ENCODE assay signal across 13 cellular contexts in genomic region chr1:3028531-3029282, GRCh38. TPM values are rescaled to one million over a fixed set of nuclear protein-coding genes. Genes with fewer than 3 reads are reported as not detected.
DNase-seq lines count a peak whose midpoint lies in the region; ATAC-seq, FAIRE-seq and TF ChIP-seq lines count a peak whose summit lies in the region.
"Had no signal": no experiment of that assay in that cellular context is flagged by ENCODE, and none has a peak within 500 bp of the region (broad histone marks: within the 10 kb centered on the region; RNA-seq: fewer than 3 reads in every experiment).

No MANE protein-coding gene starts in this region.

- TF ChIP-seq CTCF in right lobe of liver (IDR thresholded peaks at IDR 0.05) (no peak), HepG2 (CRISPR knock-in tag; IDR thresholded peaks at IDR 0.05) (no peak), Loucy (conservative IDR thresholded peaks at IDR 0.05; ENCODE audit: low read length) (no peak)

- H3K36me3 ChIP-seq in right lobe of liver (no peaks in the 10 kb centered on the region), HepG2 (replicated peaks in 1 of 2; ENCODE audit: control insufficient read depth in 1 of 2, insufficient read depth in 2 of 2, low read length in 2 of 2) (no peaks in the 10 kb centered on the region), Loucy (ENCODE audit: insufficient read depth, low read length) (no peaks in the 10 kb centered on the region)

- DNase-seq in right lobe of liver (peak in 2 of 3 donors; percentile 38 to 44), HepG2 (ENCODE audit: low spot score) (no peak), mesenteric fat pad (ENCODE audit: low spot score) (peak; percentile 65), HPDE6-E6E7 (ENCODE audit: extremely low spot score) (no peak), NCI-H524 (lab: John Stamatoyannopoulos, UW) (no peak)
- DNase-seq: NCI-H1694, NCI-H2107, SIG-M5 had no signal

- H4K20me1 ChIP-seq in HepG2 (ENCODE audit: insufficient read depth, low read length), result no peaks in the 10 kb centered on the region
- no peaks in the 10 kb centered on the region for H4K20me1 ChIP-seq in Loucy (ENCODE audit: insufficient read depth, low read length, poor library complexity, severe bottlenecking)

- intact Hi-C loops in right lobe of liver (cut with DNase I), result no loop called here
- intact Hi-C loops in HepG2 (cut with micrococcal nuclease; ENCODE audit: unreplicated experiment), result no loop called here

- H3K79me2 ChIP-seq in HepG2 (ENCODE audit: insufficient read depth, low read length) (no peaks in the 10 kb centered on the region), Loucy (ENCODE audit: insufficient read depth, low read length) (no peaks in the 10 kb centered on the region)

- H3K27ac ChIP-seq in right lobe of liver, result no peak overlapping the region
- H3K27ac ChIP-seq in HepG2 (ENCODE audit: extremely low read length, insufficient read depth, low read length), result no peak overlapping the region

- no peak overlapping the region for H3K9ac ChIP-seq in HepG2 (ENCODE audit: insufficient read depth, low read depth, low read length)
- H3K9ac ChIP-seq in Loucy (ENCODE audit: low read depth, low read length, poor library complexity, severe bottlenecking), result peak overlapping the region; percentile 81

- no peaks in the 10 kb centered on the region for H3K9me2 ChIP-seq in Loucy (replicated peaks; ENCODE audit: low read depth, low read length)

- POLR2A ChIA-PET in HepG2 (lab: Yijun Ruan, JAX), result no interaction called here

- in situ Hi-C loops in HepG2 (cut with HindIII; ENCODE audit: extremely low pct_ligation_motif_present, low pct_unique_long_range_greater_than_20kb), result no loop called here

- no peaks in the 10 kb centered on the region for H3F3A ChIP-seq in Loucy (ENCODE audit: low read depth)

- no peaks in the 10 kb centered on the region for H3K27me3 ChIP-seq in right lobe of liver
- H3K27me3 ChIP-seq in HepG2 (ENCODE audit: control insufficient read depth in 1 of 2, insufficient read depth in 2 of 2, low read length in 2 of 2), result peaks cover 13 to 60% of the 10 kb centered on the region in 2 experiments
- H3K27me3 ChIP-seq in Loucy (ENCODE audit: insufficient read depth, low read length, poor library complexity, severe bottlenecking), result no peaks in the 10 kb centered on the region

- H2AFZ ChIP-seq in HepG2 (ENCODE audit: low read length) (no peak overlapping the region), Loucy (ENCODE audit: low read length) (no peak overlapping the region)

- no peak for ATAC-seq in right lobe of liver
- no peak for ATAC-seq in HepG2
- no peak for ATAC-seq in GM19328 (IDR thresholded peaks at IDR 0.05; ENCODE audit: unreplicated experiment)

- H3K4me1 ChIP-seq in right lobe of liver, result no peaks in the 10 kb centered on the region
- H3K4me1 ChIP-seq in HepG2 (ENCODE audit: insufficient read depth, low read length), result no peaks in the 10 kb centered on the region
- H3K4me1 ChIP-seq in Loucy (ENCODE audit: insufficient read depth, low read length, poor library complexity, severe bottlenecking), result peaks cover 62% of the 10 kb centered on the region

- 23% methylated on average over 5 of the region's 32 CpGs for WGBS in right lobe of liver (ENCODE audit: insufficient coverage, low coverage, low lambda C conversion rate, missing lambda C conversion rate)
- 22% methylated on average over 14 of the region's 32 CpGs for WGBS in HepG2 (ENCODE audit: low lambda C conversion rate)

- BruUV-seq in HepG2 (replicated peaks; lab: Mats Ljungman, UMichigan), result no TSS peak

- FAIRE-seq in HepG2 (lab: Jason Lieb, UNC), result no peak
- FAIRE-seq: H54 had no signal

- no peak for TF ChIP-seq RAD21 in HepG2 (CRISPR knock-in tag; IDR thresholded peaks at IDR 0.05)

- CTCF ChIA-PET in HepG2 (lab: Yijun Ruan, JAX; ENCODE audit: low intra/inter-chr PET ratio, low total read pairs), result no interaction called here

- H3K9me3 ChIP-seq in right lobe of liver, result no peaks in the 10 kb centered on the region
- H3K9me3 ChIP-seq in HepG2 (ENCODE audit: low read length), result no peaks in the 10 kb centered on the region
- no peaks in the 10 kb centered on the region for H3K9me3 ChIP-seq in Loucy (ENCODE audit: insufficient read depth, low read depth, low read length)

- H3K4me3 ChIP-seq in right lobe of liver (no peak overlapping the region), HepG2 (replicated peaks in 1 of 3; ENCODE audit: insufficient read depth in 1 of 3, low read depth in 2 of 3, low read length in 3 of 3) (no peak overlapping the region), Loucy (ENCODE audit: low read length, poor library complexity, severe bottlenecking) (peak overlapping the region; percentile 61)

- TF ChIP-seq EP300 in HepG2 (IDR thresholded peaks at IDR 0.05; ENCODE audit: low read depth in 2 of 2, low read length in 2 of 2) (no peak), HepG2 (CRISPR knock-in tag; IDR thresholded peaks at IDR 0.05; ENCODE audit: borderline replicate concordance) (no peak)

- no peak overlapping the region for H3K4me2 ChIP-seq in HepG2 (ENCODE audit: low read depth, low read length)
- H3K4me2 ChIP-seq in Loucy (ENCODE audit: low read depth, low read length, poor library complexity, severe bottlenecking), result peak overlapping the region; percentile 75

- TF ChIP-seq POLR2A in right lobe of liver (IDR thresholded peaks at IDR 0.05), result no peak
- TF ChIP-seq POLR2A in HepG2 (IDR thresholded peaks at IDR 0.05; ENCODE audit: insufficient read depth in 1 of 2, low read depth in 2 of 2, low read length in 2 of 2), result no peak

TF ChIP-seq in HepG2, 621 proteins besides CTCF, POLR2A, EP300 and RAD21 (continues in another document):
- no peak for TF ChIP-seq PHF20 (CRISPR knock-in tag; IDR thresholded peaks at IDR 0.05)
- TF ChIP-seq ETS1 (CRISPR knock-in tag; IDR thresholded peaks at IDR 0.05), result no peak

RNA-seq across cellular contexts. Expression of gene ACTRT2, which starts 7.4 kb away (rescaled TPM):
- total RNA-seq in right lobe of liver, result not detected
- total RNA-seq in HepG2 (2016; rRNA removed; fragmentation: Illumina TruSeq; extraction: Trizol), result not detected in 2 replicates
- total RNA-seq in HepG2 (2016; cell fraction: cytosol; rRNA removed; fragmentation: Illumina TruSeq; extraction: Trizol; ENCODE audit: low read depth), result not detected in 2 replicates
- not detected in 2 replicates for total RNA-seq in HepG2 (2016; cell fraction: insoluble cytoplasmic fraction; rRNA removed; fragmentation: Illumina TruSeq; extraction: Trizol)
- not detected in 2 replicates for total RNA-seq in HepG2 (2016; cell fraction: membrane; rRNA removed; fragmentation: Illumina TruSeq; extraction: Trizol)
- not detected in 2 replicates for total RNA-seq in HepG2 (2016; cell fraction: nucleus; rRNA removed; fragmentation: Illumina TruSeq; extraction: Trizol)
- polyA plus RNA-seq in HepG2 (2011; rRNA removed), result not detected in 2 replicates
- not detected in 2 replicates for polyA plus RNA-seq in HepG2 (2011; cell fraction: cytosol; rRNA removed)
- not detected in 2 replicates for polyA plus RNA-seq in HepG2 (2011; cell fraction: nucleus; rRNA removed)
- not detected in 2 replicates for polyA plus RNA-seq in HepG2 (2012)
- not detected in 2 replicates for polyA plus RNA-seq in HepG2 (2016; cell fraction: cytosol; fragmentation: Illumina TruSeq; extraction: Trizol; ENCODE audit: low read depth)
- not detected in 2 replicates for polyA plus RNA-seq in HepG2 (2016; cell fraction: insoluble cytoplasmic fraction; fragmentation: Illumina TruSeq; extraction: Trizol; ENCODE audit: low read depth)
- polyA plus RNA-seq in HepG2 (2016; cell fraction: membrane; fragmentation: Illumina TruSeq; extraction: Trizol; ENCODE audit: low read depth), result not detected in 2 replicates
- not detected in 2 replicates for polyA plus RNA-seq in HepG2 (2016; cell fraction: nucleus; fragmentation: Illumina TruSeq; extraction: Trizol; ENCODE audit: insufficient read depth, low read depth)
- not detected in 2 replicates for polyA minus RNA-seq in HepG2 (2011; rRNA and poly(A)+ RNA removed; ENCODE audit: low replicate concordance)
- not detected in 2 replicates for polyA minus RNA-seq in HepG2 (2011; cell fraction: cytosol; rRNA and poly(A)+ RNA removed)
- polyA minus RNA-seq in HepG2 (2011; cell fraction: nucleus; rRNA and poly(A)+ RNA removed), result not detected in 2 replicates
- not detected for total RNA-seq in mesenteric fat pad
- total RNA-seq: HT1080 had no signal
- polyA plus RNA-seq: BJ had no signal

RNA-seq across cellular contexts. Expression of gene PRDM16, which starts 40.3 kb away (rescaled TPM):
- total RNA-seq in right lobe of liver, result under 1 TPM; 0.06 to 0.75 (median 0.28) TPM
- 0.13 and 0.15 TPM in 2 replicates for total RNA-seq in HepG2 (2016; rRNA removed; fragmentation: Illumina TruSeq; extraction: Trizol)
- under 0.01 and 0.35 TPM in 2 replicates for total RNA-seq in HepG2 (2016; cell fraction: cytosol; rRNA removed; fragmentation: Illumina TruSeq; extraction: Trizol; ENCODE audit: low read depth)
- total RNA-seq in HepG2 (2016; cell fraction: insoluble cytoplasmic fraction; rRNA removed; fragmentation: Illumina TruSeq; extraction: Trizol), result 0.21 and 0.24 TPM in 2 replicates
- 0.19 and 0.24 TPM in 2 replicates for total RNA-seq in HepG2 (2016; cell fraction: membrane; rRNA removed; fragmentation: Illumina TruSeq; extraction: Trizol)
- total RNA-seq in HepG2 (2016; cell fraction: nucleus; rRNA removed; fragmentation: Illumina TruSeq; extraction: Trizol), result 0.12 and 1.1 TPM in 2 replicates
- polyA plus RNA-seq in HepG2 (2011; rRNA removed), result 0.81 and 1.5 TPM in 2 replicates
- 0.96 and 1.0 TPM in 2 replicates for polyA plus RNA-seq in HepG2 (2011; cell fraction: cytosol; rRNA removed)
- 5.9 and 6.8 TPM in 2 replicates for polyA plus RNA-seq in HepG2 (2011; cell fraction: nucleus; rRNA removed)
- polyA plus RNA-seq in HepG2 (2012), result 1.7 and 1.8 TPM in 2 replicates
- polyA plus RNA-seq in HepG2 (2016; cell fraction: cytosol; fragmentation: Illumina TruSeq; extraction: Trizol; ENCODE audit: low read depth), result not detected in 2 replicates
- polyA plus RNA-seq in HepG2 (2016; cell fraction: insoluble cytoplasmic fraction; fragmentation: Illumina TruSeq; extraction: Trizol; ENCODE audit: low read depth), result 0.15 and 0.46 TPM in 2 replicates
- 0.13 TPM in 1 of 2 replicates, not detected in the other for polyA plus RNA-seq in HepG2 (2016; cell fraction: membrane; fragmentation: Illumina TruSeq; extraction: Trizol; ENCODE audit: low read depth)
- 0.34 and 0.47 TPM in 2 replicates for polyA plus RNA-seq in HepG2 (2016; cell fraction: nucleus; fragmentation: Illumina TruSeq; extraction: Trizol; ENCODE audit: insufficient read depth, low read depth)
- 0.40 TPM in 1 of 2 replicates, not detected in the other for polyA minus RNA-seq in HepG2 (2011; rRNA and poly(A)+ RNA removed; ENCODE audit: low replicate concordance)
- polyA minus RNA-seq in HepG2 (2011; cell fraction: cytosol; rRNA and poly(A)+ RNA removed), result 0.79 and 1.1 TPM in 2 replicates
- polyA minus RNA-seq in HepG2 (2011; cell fraction: nucleus; rRNA and poly(A)+ RNA removed), result 2.1 and 2.4 TPM in 2 replicates
- 3.9 TPM for total RNA-seq in mesenteric fat pad
- total RNA-seq: HT1080 had no signal

Comparison
In these comparisons a context has a peak if more than half of its experiments do, and no peak if none do; other contexts are left out.
1. DNase-seq: peak in right lobe of liver (2 of 3) and mesenteric fat pad (single experiment); none in HepG2 (single experiment), HPDE6-E6E7 (single experiment) and NCI-H524 (0 of 2).